Comparison of ENCODE assay signal across 9 cellular contexts in the genomic region with DNA sequence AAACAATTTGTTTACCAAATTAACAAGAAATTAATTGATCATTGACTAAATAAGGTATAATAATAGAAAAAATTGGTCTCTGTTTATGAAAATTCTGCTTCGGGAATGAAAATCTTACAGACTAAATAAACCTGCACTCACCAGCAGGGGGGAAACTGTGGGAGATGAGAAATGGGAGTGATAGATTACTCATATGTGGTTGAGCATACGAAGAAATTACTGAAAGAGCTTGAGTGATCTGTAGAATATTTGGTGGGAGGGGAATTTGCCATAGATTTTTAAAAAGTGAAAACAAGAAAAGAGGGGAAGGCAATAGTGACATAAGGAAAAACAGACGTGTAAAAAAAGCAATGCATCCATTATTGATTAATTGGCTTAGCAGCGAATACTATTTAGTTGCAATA. TPM values are rescaled to one million over a fixed set of nuclear protein-coding genes. Genes with fewer than 3 reads are reported as not detected.
DNase-seq lines count a peak whose midpoint lies in the region; ATAC-seq and TF ChIP-seq lines count a peak whose summit lies in the region.
"Had no signal": no experiment of that assay in that cellular context is flagged by ENCODE, and none has a peak within 500 bp of the region (broad histone marks: within the 10 kb centered on the region; RNA-seq: fewer than 3 reads in every experiment).

No MANE protein-coding gene starts in this region.

- H3K9me3 Mint-ChIP-seq in activated naive CD4-positive, alpha-beta T cell treated with anti-CD3 and anti-CD28 coated beads, Interleukin-2, amount 50 U/mL, for 24 hours: peaks cover 5% of the 10 kb centered on the region
- no peaks in the 10 kb centered on the region for H3K9me3 Mint-ChIP-seq in osteocyte (ENCODE audit: unreplicated experiment)

- peak; percentile 59 for ATAC-seq in HG02610 (IDR thresholded peaks at IDR 0.05; ENCODE audit: unreplicated experiment)

- no peak for DNase-seq in activated naive CD4-positive, alpha-beta T cell treated with anti-CD3 and anti-CD28 coated beads, Interleukin-2, amount 50 U/mL, for 16 hours
- DNase-seq in NCI-H69 (lab: John Stamatoyannopoulos, UW) (peak; percentile 23), osteocyte (ENCODE audit: extremely low spot score, unreplicated experiment) (no peak), mucosa of gallbladder (ENCODE audit: low spot score) (no peak), NCI-H82 (lab: John Stamatoyannopoulos, UW) (no peak), NCI-H2196 treated with DMSO at 0.1 percent for 48 hours (lab: John Stamatoyannopoulos, UW; ENCODE audit: unreplicated experiment) (no peak)

- H3K27ac Mint-ChIP-seq in activated naive CD4-positive, alpha-beta T cell treated with anti-CD3 and anti-CD28 coated beads, Interleukin-2, amount 50 U/mL, for 24 hours: peak overlapping the region; percentile 14
- no peak overlapping the region for H3K27ac Mint-ChIP-seq in osteocyte (ENCODE audit: unreplicated experiment)

- peak; percentile 33 for TF ChIP-seq CTCF in osteocyte (IDR thresholded peaks at IDR 0.05)

- H3K4me3 Mint-ChIP-seq in activated naive CD4-positive, alpha-beta T cell treated with anti-CD3 and anti-CD28 coated beads, Interleukin-2, amount 50 U/mL, for 24 hours: no peak overlapping the region
- H3K4me3 Mint-ChIP-seq in osteocyte (ENCODE audit: unreplicated experiment): no peak overlapping the region

- H3K4me1 Mint-ChIP-seq in activated naive CD4-positive, alpha-beta T cell treated with anti-CD3 and anti-CD28 coated beads, Interleukin-2, amount 50 U/mL, for 24 hours: peaks cover 30% of the 10 kb centered on the region
- peaks cover 11% of the 10 kb centered on the region for H3K4me1 Mint-ChIP-seq in osteocyte (ENCODE audit: unreplicated experiment)

- H3K27me3 Mint-ChIP-seq in activated naive CD4-positive, alpha-beta T cell treated with anti-CD3 and anti-CD28 coated beads, Interleukin-2, amount 50 U/mL, for 24 hours: peaks cover 27% of the 10 kb centered on the region
- peaks cover 38% of the 10 kb centered on the region for H3K27me3 Mint-ChIP-seq in osteocyte (ENCODE audit: unreplicated experiment)

- peaks cover 3% of the 10 kb centered on the region for H3K36me3 Mint-ChIP-seq in activated naive CD4-positive, alpha-beta T cell treated with anti-CD3 and anti-CD28 coated beads, Interleukin-2, amount 50 U/mL, for 24 hours
- H3K36me3 Mint-ChIP-seq in osteocyte (ENCODE audit: unreplicated experiment): no peaks in the 10 kb centered on the region

RNA-seq across cellular contexts. Expression of a gene that starts 2.2 kb away (rescaled TPM):
- total RNA-seq in osteocyte (not detected in 2 replicates), mucosa of gallbladder (not detected)

RNA-seq across cellular contexts. Expression of a gene that starts 18.6 kb away (rescaled TPM):
- total RNA-seq in osteocyte (8.0 and 8.5 TPM in 2 replicates), mucosa of gallbladder (19.5 TPM)

RNA-seq across cellular contexts. Expression of a gene that starts 43.5 kb away (rescaled TPM):
- total RNA-seq in osteocyte: not detected in 2 replicates
- not detected for total RNA-seq in mucosa of gallbladder
- total RNA-seq: T-helper 1 cell treated with Interleukin-12 subunit alpha and Interleukin-12 subunit beta and Interleukin-4 antibody, amounts not matched to agents 30 ng/mL and 1 ng/mL, for 36 hours had no signal
